1 cellular context compared by ENCODE assay signal in genomic region chr12:7058163-7058845, GRCh38.
TF ChIP-seq lines count a peak whose summit lies in the region.

No MANE protein-coding gene starts in this region.

TF ChIP-seq in K562, 482 proteins besides CTCF, POLR2A, EP300 and RAD21 (continued from another document and continues in another):
- no peak for TF ChIP-seq CHD7 (IDR thresholded peaks at IDR 0.05; ENCODE audit: low read depth, low read length)
- no peak for TF ChIP-seq MLX (CRISPR knock-in tag; conservative IDR thresholded peaks at IDR 0.05)
- TF ChIP-seq PBX2 (CRISPR knock-in tag; IDR thresholded peaks at IDR 0.05; ENCODE audit: low read depth) = no peak
- TF ChIP-seq PBX2 (tag; conservative IDR thresholded peaks at IDR 0.05; ENCODE audit: low read depth) = peak; percentile 28; the same call in 1 of the 2 replicates
- TF ChIP-seq FOXK1 (CRISPR knock-in tag; IDR thresholded peaks at IDR 0.05; ENCODE audit: borderline replicate concordance) = no peak
- TF ChIP-seq C11orf30 (IDR thresholded peaks at IDR 0.05; ENCODE audit: low read depth) = no peak
- TF ChIP-seq AFF1 (IDR thresholded peaks at IDR 0.05; ENCODE audit: low read depth in 1 of 2, partially characterized antibody in 2 of 2) = no peak
- TF ChIP-seq CBFB (CRISPR knock-in tag; IDR thresholded peaks at IDR 0.05) = no peak
- TF ChIP-seq ZSCAN29 (IDR thresholded peaks at IDR 0.05) = no peak
- TF ChIP-seq ETV6 (IDR thresholded peaks at IDR 0.05; ENCODE audit: borderline replicate concordance in 1 of 2, low read depth in 2 of 2, low read length in 1 of 2) = no peak
- TF ChIP-seq ETV6 (CRISPR knock-in tag; IDR thresholded peaks at IDR 0.05; ENCODE audit: borderline replicate concordance) = no peak
- peak; percentile 97 for TF ChIP-seq ZNF583 (CRISPR knock-in tag; IDR thresholded peaks at IDR 0.05)
- no peak for TF ChIP-seq EP400 (IDR thresholded peaks at IDR 0.05)
- no peak for TF ChIP-seq TCF3 (CRISPR knock-in tag; IDR thresholded peaks at IDR 0.05)
- no peak for TF ChIP-seq ZZZ3 (IDR thresholded peaks at IDR 0.05)
- TF ChIP-seq STAG1 (CRISPR knock-in tag; IDR thresholded peaks at IDR 0.05; ENCODE audit: borderline replicate concordance) = no peak
- TF ChIP-seq GATAD2B (IDR thresholded peaks at IDR 0.05; ENCODE audit: borderline replicate concordance) = no peak
- peak; percentile 71; the same call in 1 of the 2 replicates for TF ChIP-seq DMBX1 (CRISPR knock-in tag; IDR thresholded peaks at IDR 0.05; ENCODE audit: borderline replicate concordance)
- TF ChIP-seq ZNF76 (CRISPR knock-in tag; IDR thresholded peaks at IDR 0.05; ENCODE audit: borderline replicate concordance) = peak; percentile 94; the same call in 1 of the 2 replicates
- TF ChIP-seq PTBP1 (IDR thresholded peaks at IDR 0.05; ENCODE audit: low read depth, low read length) = no peak
- TF ChIP-seq KLF10 (CRISPR knock-in tag; IDR thresholded peaks at IDR 0.05) = no peak
- no peak for TF ChIP-seq MYC (IDR thresholded peaks at IDR 0.05; ENCODE audit: low read depth, low read length)
- TF ChIP-seq MYC (CRISPR knock-in tag; IDR thresholded peaks at IDR 0.05; ENCODE audit: borderline replicate concordance, low read depth) = peak; percentile 86
- no peak for TF ChIP-seq NUFIP1 (IDR thresholded peaks at IDR 0.05; ENCODE audit: partially characterized antibody)
- TF ChIP-seq RNF219 (CRISPR knock-in tag; IDR thresholded peaks at IDR 0.05) = peak; percentile 82
- TF ChIP-seq HSF4 (CRISPR knock-in tag; IDR thresholded peaks at IDR 0.05; ENCODE audit: borderline replicate concordance) = no peak
- TF ChIP-seq SMARCA5 (IDR thresholded peaks at IDR 0.05) = no peak
- TF ChIP-seq KLF16 (IDR thresholded peaks at IDR 0.05) = no peak
- no peak for TF ChIP-seq MXD1 (CRISPR knock-in tag; IDR thresholded peaks at IDR 0.05; ENCODE audit: borderline replicate concordance, poor library complexity, severe bottlenecking)
- no peak for TF ChIP-seq ETV5 (CRISPR knock-in tag; IDR thresholded peaks at IDR 0.05; ENCODE audit: low read depth)
- TF ChIP-seq SMAD2 (IDR thresholded peaks at IDR 0.05; ENCODE audit: low read depth, low read length) = no peak
- TF ChIP-seq FOXA1 (IDR thresholded peaks at IDR 0.05; ENCODE audit: borderline replicate concordance) = no peak
- TF ChIP-seq MAX (CRISPR knock-in tag; IDR thresholded peaks at IDR 0.05) = no peak
- TF ChIP-seq ZC3H4 (CRISPR knock-in tag; IDR thresholded peaks at IDR 0.05; ENCODE audit: borderline replicate concordance) = no peak
- TF ChIP-seq ZNF280B (CRISPR knock-in tag; IDR thresholded peaks at IDR 0.05) = no peak
- TF ChIP-seq SREBF1 (IDR thresholded peaks at IDR 0.05; ENCODE audit: borderline replicate concordance, low read depth, low read length) = no peak
